ENCODE assay signal across 30 cellular contexts in the genomic region with DNA sequence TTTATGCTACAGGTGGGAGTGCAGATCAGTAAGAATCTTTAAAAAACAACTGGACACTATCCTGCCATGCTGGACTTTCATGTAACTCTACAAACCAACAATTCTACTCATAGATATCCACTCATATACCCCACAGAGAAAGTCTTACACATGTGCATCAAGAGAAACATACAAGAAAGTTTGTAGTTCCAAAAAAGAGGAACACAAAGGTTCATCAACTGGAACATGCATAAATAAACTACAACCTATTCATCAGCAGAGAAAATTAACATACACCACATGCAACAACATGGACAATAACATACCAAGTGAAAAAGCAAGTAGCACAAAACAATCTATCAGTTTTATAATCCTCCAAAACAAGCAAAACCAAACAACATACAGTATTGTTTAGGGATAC.
"Had no signal": no experiment of that assay in that cellular context is flagged by ENCODE, and none has a peak within 500 bp of the region (broad histone marks: within the 10 kb centered on the region; RNA-seq: fewer than 3 reads in every experiment).

No MANE protein-coding gene starts in this region.

- H3K4me1 Mint-ChIP-seq: activated CD4-positive, alpha-beta memory T cell treated with anti-CD3 and anti-CD28 coated beads, Interleukin-2, amount 10 ng/mL, durations not matched to agents 7 days and 5 days; activated naive CD4-positive, alpha-beta T cell treated with anti-CD3 and anti-CD28 coated beads, Interleukin-2, amount 50 U/mL, for 24 hours had no signal

- H3K36me3 ChIP-seq: adrenal gland, esophagus squamous epithelium, gastroesophageal sphincter had no signal

- DNase-seq: activated CD4-positive, alpha-beta memory T cell treated with anti-CD3 and anti-CD28 coated beads, Interleukin-2, amount 10 ng/mL, durations not matched to agents 7 days and 5 days; activated CD4-positive, alpha-beta T cell treated with anti-CD3 and anti-CD28 coated beads for 1 hour; activated CD4-positive, alpha-beta T cell treated with anti-CD3 and anti-CD28 coated beads for 4 hours; activated CD4-positive, alpha-beta T cell treated with anti-CD3 and anti-CD28 coated beads, Interleukin-2, amount 10 ng/mL, durations not matched to agents 7 days and 5 days; activated CD4-positive, alpha-beta T cell treated with anti-CD3 and anti-CD28 coated beads, Interleukin-2, amount 50 U/mL, for 4 hours; activated CD8-positive, alpha-beta memory T cell treated with anti-CD3 and anti-CD28 coated beads, Interleukin-2, amount 50 U/mL, for 48 hours; activated gamma-delta T cell; activated naive CD4-positive, alpha-beta T cell treated with anti-CD3 and anti-CD28 coated beads for 36 hours; activated naive CD8-positive, alpha-beta T cell treated with anti-CD3 and anti-CD28 coated beads for 36 hours; activated naive CD8-positive, alpha-beta T cell treated with anti-CD3 and anti-CD28 coated beads, Interleukin-2, amount 50 U/mL, for 24 hours; activated T-cell treated with anti-CD3 and anti-CD28 coated beads for 4 hours; activated T-cell treated with anti-CD3 and anti-CD28 coated beads, Interleukin-2, amount 50 U/mL, for 24 hours; activated T-cell treated with anti-CD3 and anti-CD28 coated beads, Interleukin-2, amount 50 U/mL, for 72 hours; adrenal gland; amygdala; aorta; body of pancreas; caudate nucleus; cortex of kidney; dermis blood vessel endothelial cell; effector CD4-positive, alpha-beta T cell; effector memory CD8-positive, alpha-beta T cell; esophagus squamous epithelium; foreskin melanocyte; heart right ventricle; T-helper 2 cell had no signal

- H3K27me3 ChIP-seq: adrenal gland, body of pancreas, esophagus squamous epithelium, gastroesophageal sphincter, heart right ventricle had no signal

- H3K4me3 Mint-ChIP-seq: activated CD4-positive, alpha-beta memory T cell treated with anti-CD3 and anti-CD28 coated beads, Interleukin-2, amount 10 ng/mL, durations not matched to agents 7 days and 5 days; activated CD4-positive, alpha-beta T cell treated with anti-CD3 and anti-CD28 coated beads, Interleukin-2, amount 10 ng/mL, durations not matched to agents 7 days and 5 days; activated naive CD4-positive, alpha-beta T cell treated with anti-CD3 and anti-CD28 coated beads for 36 hours; activated naive CD4-positive, alpha-beta T cell treated with anti-CD3 and anti-CD28 coated beads, Interleukin-2, amount 50 U/mL, for 24 hours; activated naive CD8-positive, alpha-beta T cell treated with anti-CD3 and anti-CD28 coated beads for 36 hours; activated naive CD8-positive, alpha-beta T cell treated with anti-CD3 and anti-CD28 coated beads, Interleukin-2, amount 50 U/mL, for 24 hours; activated T-cell treated with anti-CD3 and anti-CD28 coated beads, Interleukin-2, amount 50 U/mL, for 24 hours; activated T-cell treated with anti-CD3 and anti-CD28 coated beads, Interleukin-2, amount 50 U/mL, for 72 hours; effector memory CD8-positive, alpha-beta T cell had no signal

- FAIRE-seq: colon had no signal

- H3K4me1 ChIP-seq: body of pancreas, esophagus squamous epithelium, gastroesophageal sphincter had no signal

- H3K4me3 ChIP-seq: adrenal gland, body of pancreas, esophagus squamous epithelium, gastroesophageal sphincter, heart right ventricle had no signal

- H3K9me3 ChIP-seq: adrenal gland, body of pancreas, esophagus squamous epithelium, gastroesophageal sphincter had no signal

- H3K27ac Mint-ChIP-seq: activated CD4-positive, alpha-beta memory T cell treated with anti-CD3 and anti-CD28 coated beads, Interleukin-2, amount 10 ng/mL, durations not matched to agents 7 days and 5 days; activated CD4-positive, alpha-beta T cell treated with anti-CD3 and anti-CD28 coated beads, Interleukin-2, amount 10 ng/mL, durations not matched to agents 7 days and 5 days; activated naive CD4-positive, alpha-beta T cell treated with anti-CD3 and anti-CD28 coated beads for 36 hours; activated naive CD4-positive, alpha-beta T cell treated with anti-CD3 and anti-CD28 coated beads, Interleukin-2, amount 50 U/mL, for 24 hours; activated naive CD8-positive, alpha-beta T cell treated with anti-CD3 and anti-CD28 coated beads for 36 hours; activated naive CD8-positive, alpha-beta T cell treated with anti-CD3 and anti-CD28 coated beads, Interleukin-2, amount 50 U/mL, for 24 hours; activated T-cell treated with anti-CD3 and anti-CD28 coated beads, Interleukin-2, amount 50 U/mL, for 24 hours; activated T-cell treated with anti-CD3 and anti-CD28 coated beads, Interleukin-2, amount 50 U/mL, for 72 hours; effector memory CD8-positive, alpha-beta T cell had no signal

- ATAC-seq: activated naive CD8-positive, alpha-beta T cell treated with anti-CD3 and anti-CD28 coated beads, Interleukin-2, amount 50 U/mL, for 24 hours; activated T-cell treated with anti-CD3 and anti-CD28 coated beads, Interleukin-2, amount 50 U/mL, for 72 hours; body of pancreas; effector memory CD8-positive, alpha-beta T cell; gastroesophageal sphincter; heart right ventricle had no signal

- H3K9me3 Mint-ChIP-seq: activated CD4-positive, alpha-beta memory T cell treated with anti-CD3 and anti-CD28 coated beads, Interleukin-2, amount 10 ng/mL, durations not matched to agents 7 days and 5 days; activated CD4-positive, alpha-beta T cell treated with anti-CD3 and anti-CD28 coated beads, Interleukin-2, amount 10 ng/mL, durations not matched to agents 7 days and 5 days; activated naive CD8-positive, alpha-beta T cell treated with anti-CD3 and anti-CD28 coated beads, Interleukin-2, amount 50 U/mL, for 24 hours; activated T-cell treated with anti-CD3 and anti-CD28 coated beads, Interleukin-2, amount 50 U/mL, for 24 hours had no signal

- H3K27ac ChIP-seq: adrenal gland, body of pancreas, epithelial cell of prostate, esophagus squamous epithelium, gastroesophageal sphincter, heart right ventricle had no signal

- H3K27me3 Mint-ChIP-seq: activated CD4-positive, alpha-beta memory T cell treated with anti-CD3 and anti-CD28 coated beads, Interleukin-2, amount 10 ng/mL, durations not matched to agents 7 days and 5 days; activated naive CD8-positive, alpha-beta T cell treated with anti-CD3 and anti-CD28 coated beads for 36 hours; activated naive CD8-positive, alpha-beta T cell treated with anti-CD3 and anti-CD28 coated beads, Interleukin-2, amount 50 U/mL, for 24 hours; activated T-cell treated with anti-CD3 and anti-CD28 coated beads, Interleukin-2, amount 50 U/mL, for 24 hours; effector memory CD8-positive, alpha-beta T cell had no signal

- H3K36me3 Mint-ChIP-seq: activated naive CD4-positive, alpha-beta T cell treated with anti-CD3 and anti-CD28 coated beads, Interleukin-2, amount 50 U/mL, for 24 hours had no signal
